ENCODE assay signal across 10 cellular contexts in genomic region chr16:10964891-10965326, GRCh38. TPM values are rescaled to one million over a fixed set of nuclear protein-coding genes. Genes with fewer than 3 reads are reported as not detected.
DNase-seq lines count a peak whose midpoint lies in the region; ATAC-seq lines count a peak whose summit lies in the region.
"Had no signal": no experiment of that assay in that cellular context is flagged by ENCODE, and none has a peak within 500 bp of the region (broad histone marks: within the 10 kb centered on the region; RNA-seq: fewer than 3 reads in every experiment).

No MANE protein-coding gene starts in this region.

- CTCF ChIA-PET in activated naive CD4-positive, alpha-beta T cell treated with anti-CD3 and anti-CD28 coated beads for 36 hours (lab: Charles Lee): interaction anchor here (0.6 to 5.3 kb wide), 29 partner anchors 8 to 441 kb away, joined by 3 to 57 read pairs (median 7); partner anchors contain the start of genes CLEC16A and SOCS1

- H3K27ac Mint-ChIP-seq in activated naive CD4-positive, alpha-beta T cell treated with anti-CD3 and anti-CD28 coated beads for 36 hours: peak overlapping the region; percentile 92
- H3K27ac Mint-ChIP-seq in stimulated activated naive CD8-positive, alpha-beta T cell treated with anti-CD3 and anti-CD28 coated beads, Interleukin-15, amount 100 ng/mL, for 72 hours: peak overlapping the region; percentile 14 to 94
- H3K27ac Mint-ChIP-seq: neural progenitor cell had no signal

- intact Hi-C loops in activated naive CD4-positive, alpha-beta T cell treated with anti-CD3 and anti-CD28 coated beads for 36 hours (cut with micrococcal nuclease): loop anchor here (1.0 to 5.0 kb wide), 10 partner anchors 11 to 847 kb away; no protein-coding TSS in a partner anchor

- peaks cover 30% of the 10 kb centered on the region for H3K36me3 Mint-ChIP-seq in activated naive CD4-positive, alpha-beta T cell treated with anti-CD3 and anti-CD28 coated beads for 36 hours (ENCODE audit: low read depth)
- H3K36me3 Mint-ChIP-seq: neural progenitor cell had no signal

- DNase-seq in NCI-H2107 treated with DMSO at 0.1 percent for 48 hours (lab: John Stamatoyannopoulos, UW; ENCODE audit: unreplicated experiment) (peak; percentile 60), NCI-H2107 (lab: John Stamatoyannopoulos, UW) (no peak), T follicular helper cell (ENCODE audit: low read depth) (peak; percentile 65), NOMO-1 treated with dmso at 0.1 percent for 144 hours (lab: John Stamatoyannopoulos, UW; ENCODE audit: unreplicated experiment) (no peak)
- DNase-seq in activated naive CD4-positive, alpha-beta T cell treated with anti-CD3 and anti-CD28 coated beads for 36 hours: peak; percentile 80
- DNase-seq in stimulated activated naive CD8-positive, alpha-beta T cell treated with anti-CD3 and anti-CD28 coated beads, Interleukin-15, amount 100 ng/mL, for 72 hours: peak in 1 of 2 donors; percentile 81
- DNase-seq: testis had no signal

- no peak overlapping the region for H3K4me3 Mint-ChIP-seq in activated naive CD4-positive, alpha-beta T cell treated with anti-CD3 and anti-CD28 coated beads for 36 hours
- peak overlapping the region; percentile 17 to 64 for H3K4me3 Mint-ChIP-seq in stimulated activated naive CD8-positive, alpha-beta T cell treated with anti-CD3 and anti-CD28 coated beads, Interleukin-15, amount 100 ng/mL, for 72 hours
- H3K4me3 Mint-ChIP-seq: neural progenitor cell had no signal

- peaks cover 39% of the 10 kb centered on the region for H3K4me1 Mint-ChIP-seq in activated naive CD4-positive, alpha-beta T cell treated with anti-CD3 and anti-CD28 coated beads for 36 hours (ENCODE audit: low read depth)
- peaks cover 38% of the 10 kb centered on the region for H3K4me1 Mint-ChIP-seq in stimulated activated naive CD8-positive, alpha-beta T cell treated with anti-CD3 and anti-CD28 coated beads, Interleukin-15, amount 100 ng/mL, for 72 hours

- peak; percentile 84 for ATAC-seq in stimulated activated naive CD8-positive, alpha-beta T cell treated with anti-CD3 and anti-CD28 coated beads, Interleukin-15, amount 100 ng/mL, for 72 hours
- ATAC-seq in GM18519 (IDR thresholded peaks at IDR 0.05; ENCODE audit: low FRiP score, unreplicated experiment) (no peak), HG03139 (IDR thresholded peaks at IDR 0.05; ENCODE audit: unreplicated experiment) (no peak)

- no peaks in the 10 kb centered on the region for H3K27me3 Mint-ChIP-seq in activated naive CD4-positive, alpha-beta T cell treated with anti-CD3 and anti-CD28 coated beads for 36 hours (ENCODE audit: low read depth)
- no peaks in the 10 kb centered on the region for H3K27me3 Mint-ChIP-seq in stimulated activated naive CD8-positive, alpha-beta T cell treated with anti-CD3 and anti-CD28 coated beads, Interleukin-15, amount 100 ng/mL, for 72 hours

- H3K9me3 Mint-ChIP-seq in activated naive CD4-positive, alpha-beta T cell treated with anti-CD3 and anti-CD28 coated beads for 36 hours: peaks cover 9% of the 10 kb centered on the region
- peaks cover 8 to 10% of the 10 kb centered on the region in 2 donors for H3K9me3 Mint-ChIP-seq in stimulated activated naive CD8-positive, alpha-beta T cell treated with anti-CD3 and anti-CD28 coated beads, Interleukin-15, amount 100 ng/mL, for 72 hours
- H3K9me3 Mint-ChIP-seq: neural progenitor cell had no signal

RNA-seq across cellular contexts. Expression of gene CLEC16A, which starts 20.5 kb away (rescaled TPM):
- total RNA-seq in activated naive CD4-positive, alpha-beta T cell treated with anti-CD3 and anti-CD28 coated beads for 36 hours: 10 to 100 TPM; 18.4 to 20.1 TPM

RNA-seq across cellular contexts. Expression of gene DEXI, which starts 22.6 kb away (rescaled TPM):
- total RNA-seq in activated naive CD4-positive, alpha-beta T cell treated with anti-CD3 and anti-CD28 coated beads for 36 hours: 10 to 100 TPM; 23.4 to 25.9 TPM

Comparison
In these comparisons a context has a peak if more than half of its experiments do, and no peak if none do; other contexts are left out.
1. DNase-seq: peak in NCI-H2107 treated with DMSO at 0.1 percent for 48 hours (single experiment), T follicular helper cell (single experiment) and activated naive CD4-positive, alpha-beta T cell treated with anti-CD3 and anti-CD28 coated beads for 36 hours (single experiment); none in NCI-H2107 (single experiment) and NOMO-1 treated with dmso at 0.1 percent for 144 hours (single experiment).